14 cellular contexts compared by ENCODE assay signal in genomic region chr2:6372317-6372903, GRCh38.
DNase-seq lines count a peak whose midpoint lies in the region; ATAC-seq and TF ChIP-seq lines count a peak whose summit lies in the region.
"Had no signal": no experiment of that assay in that cellular context is flagged by ENCODE, and none has a peak within 500 bp of the region (broad histone marks: within the 10 kb centered on the region; RNA-seq: fewer than 3 reads in every experiment).

No MANE protein-coding gene starts in this region.

- no peaks in the 10 kb centered on the region for H3K79me2 ChIP-seq in GM23248 (ENCODE audit: insufficient read depth)

- WGBS in GM23248 (ENCODE audit: low coverage in 1 of 2, low lambda C conversion rate in 2 of 2, missing lambda C conversion rate in 2 of 2), 2 experiments = 23 to 27% methylated on average over 3 of the region's 3 CpGs

- H3K36me3 ChIP-seq in GM23248 (ENCODE audit: low read depth) (no peaks in the 10 kb centered on the region), adipocyte (ENCODE audit: control insufficient read depth, insufficient read depth, low read length, severe bottlenecking) (no peaks in the 10 kb centered on the region)
- H3K36me3 ChIP-seq: right lobe of liver had no signal

- in situ Hi-C loops in GM23248 (cut with MboI) = no loop called here

- no peaks in the 10 kb centered on the region for H3K9me2 ChIP-seq in GM23248 (ENCODE audit: insufficient read depth)

- H3K27me3 ChIP-seq in GM23248 (replicated peaks; ENCODE audit: insufficient read depth) (no peaks in the 10 kb centered on the region), adipocyte (replicated peaks; ENCODE audit: control insufficient read depth, insufficient read depth, low read length) (no peaks in the 10 kb centered on the region)
- H3K27me3 ChIP-seq: right lobe of liver had no signal

- no peak overlapping the region for H2AFZ ChIP-seq in GM23248

- ATAC-seq in HG02798 (IDR thresholded peaks at IDR 0.05; ENCODE audit: poor library complexity, unreplicated experiment) = no peak
- no peak for ATAC-seq in GM18517 (IDR thresholded peaks at IDR 0.05; ENCODE audit: unreplicated experiment)
- ATAC-seq: right lobe of liver had no signal

- DNase-seq in GM23248 = peak; percentile 60
- DNase-seq in adipocyte (ENCODE audit: low read depth) = peak; percentile 89
- DNase-seq in fibroblast of villous mesenchyme (ENCODE audit: low read depth) = peak; percentile 86
- peak; percentile 60 for DNase-seq in skeletal muscle cell (ENCODE audit: low read depth)
- DNase-seq in NCI-H1436 (lab: John Stamatoyannopoulos, UW) = no peak
- no peak for DNase-seq in NCI-H2107 (lab: John Stamatoyannopoulos, UW)
- DNase-seq: activated naive CD4-positive, alpha-beta T cell treated with Interleukin-2 at 50 U/mL for 16 hours; cerebellar nuclear complex; NCI-H187; right lobe of liver; SHP77 treated with DMSO at 0.1 percent for 48 hours; substantia nigra had no signal

- H3K4me3 ChIP-seq in GM23248 (no peak overlapping the region), adipocyte (ENCODE audit: low read length) (no peak overlapping the region), fibroblast of villous mesenchyme (ENCODE audit: low read depth, low read length) (no peak overlapping the region), skeletal muscle cell (ENCODE audit: low read depth, low read length) (no peak overlapping the region)
- H3K4me3 ChIP-seq: right lobe of liver had no signal

- H3K9me3 ChIP-seq in GM23248 (ENCODE audit: low read depth) = no peaks in the 10 kb centered on the region
- peaks cover 12% of the 10 kb centered on the region for H3K9me3 ChIP-seq in adipocyte (ENCODE audit: control insufficient read depth, low read length)

- H3K9ac ChIP-seq in GM23248 (no peak overlapping the region), adipocyte (ENCODE audit: low read length) (no peak overlapping the region)

- H3K4me1 ChIP-seq in GM23248 (ENCODE audit: insufficient read depth) = no peaks in the 10 kb centered on the region
- H3K4me1 ChIP-seq in adipocyte (ENCODE audit: control insufficient read depth, insufficient read depth, low read length) = peaks cover 10% of the 10 kb centered on the region
- H3K4me1 ChIP-seq: right lobe of liver had no signal

- H3K4me2 ChIP-seq in GM23248 (ENCODE audit: unreplicated experiment) = no peak overlapping the region

- no peak overlapping the region for H3K27ac ChIP-seq in GM23248
- H3K27ac ChIP-seq: right lobe of liver had no signal

- no peak for TF ChIP-seq CTCF in fibroblast of villous mesenchyme (IDR thresholded peaks at IDR 0.05; ENCODE audit: insufficient read depth, low read depth, low read length)

- no peaks in the 10 kb centered on the region for H4K20me1 ChIP-seq in GM23248 (ENCODE audit: insufficient read depth)

- H3F3A ChIP-seq in GM23248 (ENCODE audit: insufficient read depth) = no peaks in the 10 kb centered on the region

Comparison
In these comparisons a context has a peak if more than half of its experiments do, and no peak if none do; other contexts are left out.
1. DNase-seq: peak in GM23248 (single experiment), adipocyte (single experiment), fibroblast of villous mesenchyme (single experiment) and skeletal muscle cell (single experiment); none in NCI-H1436 (single experiment) and NCI-H2107 (single experiment).